20 cellular contexts compared by ENCODE assay signal in genomic region chrX:118156953-118157608, GRCh38. TPM values are rescaled to one million over a fixed set of nuclear protein-coding genes. Genes with fewer than 3 reads are reported as not detected.
"Had no signal": no experiment of that assay in that cellular context is flagged by ENCODE, and none has a peak within 500 bp of the region (broad histone marks: within the 10 kb centered on the region; RNA-seq: fewer than 3 reads in every experiment).

No MANE protein-coding gene starts in this region.

- ATAC-seq: heart left ventricle; lower lobe of right lung; naive thymus-derived CD4-positive, alpha-beta T cell; stimulated activated naive B cell treated with anti-CD40 and anti-IgM and Interleukin-4, amounts not matched to agents 10 μg/mL and 1 μg/mL and 100 μg/mL, for 72 hours; stimulated activated naive CD8-positive, alpha-beta T cell treated with anti-CD3 and anti-CD28 coated beads, Interleukin-15, amount 100 ng/mL, for 72 hours had no signal

- DNase-seq: effector CD4-positive, alpha-beta T cell; foreskin melanocyte; heart left ventricle; hypothalamus; left ventricle myocardium inferior; lower lobe of right lung; naive thymus-derived CD4-positive, alpha-beta T cell; posterior cingulate gyrus; sigmoid colon; stimulated activated CD4-positive, alpha-beta T cell treated with anti-CD3 and anti-CD28 coated beads, Interleukin-2, amount 100 ng/mL, for 24 hours; stimulated activated CD4-positive, alpha-beta T cell treated with anti-CD3 and anti-CD28 coated beads, Interleukin-4, amount 100 ng/mL, for 4 hours; stimulated activated naive B cell treated with anti-CD40 and anti-IgM and Interleukin-4, amounts not matched to agents 10 μg/mL and 1 μg/mL and 100 μg/mL, for 72 hours; stimulated activated naive CD8-positive, alpha-beta T cell treated with anti-CD3 and anti-CD28 coated beads, Interleukin-15, amount 100 ng/mL, for 72 hours; testis had no signal

- H3K27ac Mint-ChIP-seq: memory B cell; naive thymus-derived CD4-positive, alpha-beta T cell; stimulated activated naive B cell treated with anti-CD40 and anti-IgM and Interleukin-4, amounts not matched to agents 10 μg/mL and 1 μg/mL and 100 μg/mL, for 72 hours; stimulated activated naive CD8-positive, alpha-beta T cell treated with anti-CD3 and anti-CD28 coated beads, Interleukin-15, amount 100 ng/mL, for 72 hours had no signal

- H3K27ac ChIP-seq: coronary artery, heart left ventricle, left ventricle myocardium inferior, lower lobe of right lung, neutrophil, sigmoid colon, skin epidermis, testis, tibial nerve had no signal

- H3K4me3 Mint-ChIP-seq: memory B cell; naive thymus-derived CD4-positive, alpha-beta T cell; stimulated activated naive B cell treated with anti-CD40 and anti-IgM and Interleukin-4, amounts not matched to agents 10 μg/mL and 1 μg/mL and 100 μg/mL, for 72 hours; stimulated activated naive CD8-positive, alpha-beta T cell treated with anti-CD3 and anti-CD28 coated beads, Interleukin-15, amount 100 ng/mL, for 72 hours had no signal

- H3K27me3 Mint-ChIP-seq: stimulated activated naive CD8-positive, alpha-beta T cell treated with anti-CD3 and anti-CD28 coated beads, Interleukin-15, amount 100 ng/mL, for 72 hours had no signal

- H3K36me3 ChIP-seq: heart left ventricle, left ventricle myocardium inferior, lower lobe of right lung, neutrophil, sigmoid colon, tibial nerve had no signal

- H3K9me3 Mint-ChIP-seq: memory B cell; naive thymus-derived CD4-positive, alpha-beta T cell; stimulated activated naive B cell treated with anti-CD40 and anti-IgM and Interleukin-4, amounts not matched to agents 10 μg/mL and 1 μg/mL and 100 μg/mL, for 72 hours; stimulated activated naive CD8-positive, alpha-beta T cell treated with anti-CD3 and anti-CD28 coated beads, Interleukin-15, amount 100 ng/mL, for 72 hours had no signal

- H3K9me3 ChIP-seq: heart left ventricle, left ventricle myocardium inferior, lower lobe of right lung, neutrophil, sigmoid colon, testis, tibial nerve had no signal

- H3K27me3 ChIP-seq: neutrophil, sigmoid colon, testis, tibial nerve had no signal

- H3K4me1 ChIP-seq: heart left ventricle, left ventricle myocardium inferior, lower lobe of right lung, sigmoid colon, testis, tibial nerve had no signal

- H3K4me3 ChIP-seq: coronary artery, heart left ventricle, left ventricle myocardium inferior, lower lobe of right lung, sigmoid colon, skin epidermis, testis, tibial nerve had no signal

- H3K4me1 Mint-ChIP-seq: stimulated activated naive B cell treated with anti-CD40 and anti-IgM and Interleukin-4, amounts not matched to agents 10 μg/mL and 1 μg/mL and 100 μg/mL, for 72 hours; stimulated activated naive CD8-positive, alpha-beta T cell treated with anti-CD3 and anti-CD28 coated beads, Interleukin-15, amount 100 ng/mL, for 72 hours had no signal

- H3K36me3 Mint-ChIP-seq: memory B cell; naive thymus-derived CD4-positive, alpha-beta T cell; stimulated activated naive B cell treated with anti-CD40 and anti-IgM and Interleukin-4, amounts not matched to agents 10 μg/mL and 1 μg/mL and 100 μg/mL, for 72 hours had no signal

RNA-seq across cellular contexts. Expression of gene KLHL13, which starts 40.5 kb away (rescaled TPM):
- total RNA-seq: osteocyte had no signal
